8 cellular contexts compared by ENCODE assay signal in the genomic region with DNA sequence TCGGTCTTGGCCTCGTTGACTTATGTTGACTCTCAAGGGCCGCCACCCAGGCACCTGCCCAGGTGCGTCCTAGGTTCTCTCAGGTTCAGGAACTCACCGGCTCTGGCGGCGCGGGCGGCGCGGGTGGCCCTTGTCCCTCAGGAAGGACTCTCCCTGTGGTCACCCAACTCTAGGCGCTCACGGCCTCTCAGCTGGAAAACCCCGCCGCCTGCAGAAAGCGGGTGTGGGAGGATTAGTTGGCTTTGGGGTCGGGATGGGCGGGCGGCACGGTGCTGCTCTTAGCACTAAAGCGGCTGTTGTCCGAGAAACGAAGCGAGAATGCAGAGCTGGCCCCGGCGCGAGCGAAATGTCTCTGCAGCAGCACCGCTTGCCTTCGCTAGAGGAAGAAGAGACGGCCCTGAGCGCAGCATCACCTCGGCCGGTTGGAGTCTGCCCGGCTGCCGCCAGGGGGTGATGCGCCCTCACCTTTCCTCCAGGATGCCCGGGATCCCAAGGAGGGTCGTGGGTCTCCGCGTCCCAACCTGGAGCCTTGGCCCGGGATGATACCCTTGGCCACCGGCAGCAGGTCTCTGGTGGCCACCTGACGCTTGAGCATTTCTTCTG. TPM values are rescaled to one million over a fixed set of nuclear protein-coding genes. Genes with fewer than 3 reads are reported as not detected.
DNase-seq lines count a peak whose midpoint lies in the region; ATAC-seq and TF ChIP-seq lines count a peak whose summit lies in the region.

No MANE protein-coding gene starts in this region.

- peaks cover 16% of the 10 kb centered on the region for H3K27me3 Mint-ChIP-seq in activated naive CD8-positive, alpha-beta T cell treated with anti-CD3 and anti-CD28 coated beads, Interleukin-2, amount 10 ng/mL, durations not matched to agents 7 days and 5 days

- H3K27ac Mint-ChIP-seq in activated naive CD8-positive, alpha-beta T cell treated with anti-CD3 and anti-CD28 coated beads, Interleukin-2, amount 10 ng/mL, durations not matched to agents 7 days and 5 days = no peak overlapping the region

- no peaks in the 10 kb centered on the region for H3K36me3 Mint-ChIP-seq in activated naive CD8-positive, alpha-beta T cell treated with anti-CD3 and anti-CD28 coated beads, Interleukin-2, amount 10 ng/mL, durations not matched to agents 7 days and 5 days

- TF ChIP-seq POLR2A in prostate gland (IDR thresholded peaks at IDR 0.05) = no peak

- peaks cover 3% of the 10 kb centered on the region for H3K27me3 ChIP-seq in prostate gland (replicated peaks; ENCODE audit: insufficient read depth)

- H3K4me1 Mint-ChIP-seq in activated naive CD8-positive, alpha-beta T cell treated with anti-CD3 and anti-CD28 coated beads, Interleukin-2, amount 10 ng/mL, durations not matched to agents 7 days and 5 days = peaks cover 19% of the 10 kb centered on the region

- no peak overlapping the region for H3K27ac ChIP-seq in prostate gland

- H3K4me1 ChIP-seq in prostate gland (replicated peaks) = no peaks in the 10 kb centered on the region

- in situ Hi-C loops in GM13976 (cut with MboI; ENCODE audit: low sequenced_read_pairs, unreplicated experiment) = no loop called here

- peak overlapping the region; percentile 35 for H3K4me3 Mint-ChIP-seq in activated naive CD8-positive, alpha-beta T cell treated with anti-CD3 and anti-CD28 coated beads, Interleukin-2, amount 10 ng/mL, durations not matched to agents 7 days and 5 days

- H3K4me3 ChIP-seq in prostate gland = no peak overlapping the region

- H3K36me3 ChIP-seq in prostate gland = no peaks in the 10 kb centered on the region

- POLR2A ChIA-PET in activated naive CD8-positive, alpha-beta T cell treated with anti-CD3 and anti-CD28 coated beads, Interleukin-2, amount 10 ng/mL, durations not matched to agents 7 days and 5 days (lab: Charles Lee) = interaction anchor here (1.3 kb wide), 1 partner anchor 21 kb away, joined by 5 read pairs; no protein-coding TSS in a partner anchor

- WGBS in prostate gland = 9% methylated on average over 42 of the region's 44 CpGs

- peak; percentile 80 for ATAC-seq in activated naive CD8-positive, alpha-beta T cell treated with anti-CD3 and anti-CD28 coated beads, Interleukin-2, amount 10 ng/mL, durations not matched to agents 7 days and 5 days (ENCODE audit: low read depth)
- ATAC-seq in left ventricle myocardium superior = peak; percentile 86

- DNase-seq in GM13976 (ENCODE audit: low spot score) = peak; percentile 59
- peak; percentile 21 for DNase-seq in NCI-H187 treated with DMSO at 0.1 percent for 48 hours (lab: John Stamatoyannopoulos, UW)
- DNase-seq in activated naive CD8-positive, alpha-beta T cell treated with anti-CD3 and anti-CD28 coated beads, Interleukin-2, amount 10 ng/mL, durations not matched to agents 7 days and 5 days = peak; percentile 66
- peak; percentile 63 for DNase-seq in left ventricle myocardium superior
- DNase-seq in prostate gland (ENCODE audit: low spot score) = peak; percentile 10
- DNase-seq in GF-D8 (lab: John Stamatoyannopoulos, UW) = no peak
- no peak for DNase-seq in Kasumi-1 (lab: John Stamatoyannopoulos, UW)
- no peak for DNase-seq in NCI-H1694 treated with DMSO at 0.1 percent for 48 hours (lab: John Stamatoyannopoulos, UW)

- intact Hi-C loops in left ventricle myocardium superior (cut with micrococcal nuclease) = loop anchor here (10.0 kb wide), 1 partner anchor 171 kb away; no protein-coding TSS in a partner anchor
- intact Hi-C loops in prostate gland (cut with DNase I) = loop anchor here (1.0 kb wide), 1 partner anchor 175 kb away; no protein-coding TSS in a partner anchor

- no peaks in the 10 kb centered on the region for H3K9me3 Mint-ChIP-seq in activated naive CD8-positive, alpha-beta T cell treated with anti-CD3 and anti-CD28 coated beads, Interleukin-2, amount 10 ng/mL, durations not matched to agents 7 days and 5 days

- H3K9me3 ChIP-seq in prostate gland = no peaks in the 10 kb centered on the region

- TF ChIP-seq CTCF in GM13976 (IDR thresholded peaks at IDR 0.05; ENCODE audit: borderline replicate concordance, control extremely low read depth, extremely low read depth, insufficient read depth, missing control alignments) (peak; percentile 63), prostate gland (IDR thresholded peaks at IDR 0.05) (peak in 3 of 4 experiments; percentile 33 to 60 (median 53))

RNA-seq across cellular contexts. Expression of a gene that starts 8.1 kb away (rescaled TPM):
- total RNA-seq in activated naive CD8-positive, alpha-beta T cell treated with anti-CD3 and anti-CD28 coated beads, Interleukin-2, amount 10 ng/mL, durations not matched to agents 7 days and 5 days = 10 to 100 TPM; 14.4 to 15.3 TPM
- total RNA-seq in left ventricle myocardium superior (9.6 TPM), prostate gland (10 to 100 TPM; 14.2 to 19.5 TPM)

RNA-seq across cellular contexts. Expression of a gene that starts 44.9 kb away (rescaled TPM):
- total RNA-seq in activated naive CD8-positive, alpha-beta T cell treated with anti-CD3 and anti-CD28 coated beads, Interleukin-2, amount 10 ng/mL, durations not matched to agents 7 days and 5 days = 10 to 100 TPM; 36.1 to 37.7 TPM
- total RNA-seq in left ventricle myocardium superior = 15.6 TPM
- 10 to 100 TPM; 22.3 to 34.9 TPM for total RNA-seq in prostate gland

Comparison
In these comparisons a context has a peak if more than half of its experiments do, and no peak if none do; other contexts are left out.
1. DNase-seq: peak in GM13976 (single experiment), NCI-H187 treated with DMSO at 0.1 percent for 48 hours (single experiment), activated naive CD8-positive, alpha-beta T cell treated with anti-CD3 and anti-CD28 coated beads, Interleukin-2, amount 10 ng/mL, durations not matched to agents 7 days and 5 days (single experiment), left ventricle myocardium superior (single experiment) and prostate gland (single experiment); none in GF-D8 (single experiment), Kasumi-1 (0 of 2) and NCI-H1694 treated with DMSO at 0.1 percent for 48 hours (single experiment).